In the genomic region with DNA sequence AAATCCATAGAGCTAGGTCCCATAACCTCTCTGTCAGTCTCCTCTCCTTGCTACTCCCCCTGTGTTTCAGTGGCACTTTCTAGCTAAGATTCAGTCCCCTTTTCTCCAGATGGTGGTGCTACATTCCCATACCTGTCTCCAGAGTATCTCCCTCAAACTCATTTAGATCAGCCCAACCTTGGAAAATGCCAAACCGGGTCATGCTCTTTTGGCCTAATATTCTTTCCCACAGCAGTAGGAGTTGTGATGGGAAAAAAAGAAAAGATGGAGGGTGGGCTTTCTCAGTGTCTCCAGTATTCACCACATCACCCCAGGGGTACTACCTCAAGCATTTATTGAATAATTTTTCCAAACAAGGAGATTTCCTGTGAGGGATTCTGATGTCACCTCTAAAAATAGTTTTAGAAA, we compare ENCODE assay signal across 1 cellular context.
A peak's percentile ranks its signal among the peaks of the same experiment; 100 is the strongest.
TF ChIP-seq lines count a peak whose summit lies in the region.

No MANE protein-coding gene starts in this region.

TF ChIP-seq in K562, 482 proteins besides CTCF, POLR2A, EP300 and RAD21 (continued from another document):
- TF ChIP-seq, protein P1, sequence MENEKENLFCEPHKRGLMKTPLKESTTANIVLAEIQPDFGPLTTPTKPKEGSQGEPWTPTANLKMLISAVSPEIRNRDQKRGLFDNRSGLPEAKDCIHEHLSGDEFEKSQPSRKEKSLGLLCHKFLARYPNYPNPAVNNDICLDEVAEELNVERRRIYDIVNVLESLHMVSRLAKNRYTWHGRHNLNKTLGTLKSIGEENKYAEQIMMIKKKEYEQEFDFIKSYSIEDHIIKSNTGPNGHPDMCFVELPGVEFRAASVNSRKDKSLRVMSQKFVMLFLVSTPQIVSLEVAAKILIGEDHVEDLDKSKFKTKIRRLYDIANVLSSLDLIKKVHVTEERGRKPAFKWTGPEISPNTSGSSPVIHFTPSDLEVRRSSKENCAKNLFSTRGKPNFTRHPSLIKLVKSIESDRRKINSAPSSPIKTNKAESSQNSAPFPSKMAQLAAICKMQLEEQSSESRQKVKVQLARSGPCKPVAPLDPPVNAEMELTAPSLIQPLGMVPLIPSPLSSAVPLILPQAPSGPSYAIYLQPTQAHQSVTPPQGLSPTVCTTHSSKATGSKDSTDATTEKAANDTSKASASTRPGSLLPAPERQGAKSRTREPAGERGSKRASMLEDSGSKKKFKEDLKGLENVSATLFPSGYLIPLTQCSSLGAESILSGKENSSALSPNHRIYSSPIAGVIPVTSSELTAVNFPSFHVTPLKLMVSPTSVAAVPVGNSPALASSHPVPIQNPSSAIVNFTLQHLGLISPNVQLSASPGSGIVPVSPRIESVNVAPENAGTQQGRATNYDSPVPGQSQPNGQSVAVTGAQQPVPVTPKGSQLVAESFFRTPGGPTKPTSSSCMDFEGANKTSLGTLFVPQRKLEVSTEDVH (IDR thresholded peaks at IDR 0.05; ENCODE audit: low read depth, partially characterized antibody) = no peak
- TF ChIP-seq ZNF354B (CRISPR knock-in tag; IDR thresholded peaks at IDR 0.05) (no peak), NR2C1 (IDR thresholded peaks at IDR 0.05) (peak; percentile 22; the same call in 1 of the 2 replicates), NR2C1 (tag; IDR thresholded peaks at IDR 0.05) (no peak), MEF2A (IDR thresholded peaks at IDR 0.05; ENCODE audit: control insufficient read depth, low read depth, low read length) (peak; percentile 8; the same call in 1 of the 2 replicates), JUND (IDR thresholded peaks at IDR 0.05; ENCODE audit: borderline replicate concordance, low read depth, low read length) (no peak), JUND (tag; IDR thresholded peaks at IDR 0.05; ENCODE audit: borderline replicate concordance, low read depth, low read length) (peak; percentile 42; the same call in 2 of the 3 replicates), POLR2AphosphoS2 (IDR thresholded peaks at IDR 0.05; ENCODE audit: low read length) (no peak), TEAD4 (IDR thresholded peaks at IDR 0.05; ENCODE audit: low read length) (peak; percentile 37; the same call in 1 of the 2 replicates), TEAD4 (CRISPR knock-in tag; IDR thresholded peaks at IDR 0.05; ENCODE audit: borderline replicate concordance) (no peak), KLF16 (IDR thresholded peaks at IDR 0.05) (peak; percentile 47; the same call in 1 of the 2 replicates), MAZ (CRISPR knock-in tag; conservative IDR thresholded peaks at IDR 0.05 in 1 of 2, IDR thresholded peaks at IDR 0.05 in 1 of 2) (peak; percentile 27 to 33; a peak in 1 of 4 replicates), BRD9 (IDR thresholded peaks at IDR 0.05; ENCODE audit: low read depth, partially characterized antibody) (peak; percentile 78), SMC3 (conservative IDR thresholded peaks at IDR 0.05; ENCODE audit: insufficient read depth, low read depth, low read length) (peak; percentile 84)
- TF ChIP-seq, protein P2, sequence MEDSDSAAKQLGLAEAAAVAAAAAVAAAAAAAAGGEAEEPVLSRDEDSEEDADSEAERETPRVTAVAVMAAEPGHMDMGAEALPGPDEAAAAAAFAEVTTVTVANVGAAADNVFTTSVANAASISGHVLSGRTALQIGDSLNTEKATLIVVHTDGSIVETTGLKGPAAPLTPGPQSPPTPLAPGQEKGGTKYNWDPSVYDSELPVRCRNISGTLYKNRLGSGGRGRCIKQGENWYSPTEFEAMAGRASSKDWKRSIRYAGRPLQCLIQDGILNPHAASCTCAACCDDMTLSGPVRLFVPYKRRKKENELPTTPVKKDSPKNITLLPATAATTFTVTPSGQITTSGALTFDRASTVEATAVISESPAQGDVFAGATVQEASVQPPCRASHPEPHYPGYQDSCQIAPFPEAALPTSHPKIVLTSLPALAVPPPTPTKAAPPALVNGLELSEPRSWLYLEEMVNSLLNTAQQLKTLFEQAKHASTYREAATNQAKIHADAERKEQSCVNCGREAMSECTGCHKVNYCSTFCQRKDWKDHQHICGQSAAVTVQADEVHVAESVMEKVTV (CRISPR knock-in tag; IDR thresholded peaks at IDR 0.05) = peak; percentile 95
- TF ChIP-seq, protein P3, sequence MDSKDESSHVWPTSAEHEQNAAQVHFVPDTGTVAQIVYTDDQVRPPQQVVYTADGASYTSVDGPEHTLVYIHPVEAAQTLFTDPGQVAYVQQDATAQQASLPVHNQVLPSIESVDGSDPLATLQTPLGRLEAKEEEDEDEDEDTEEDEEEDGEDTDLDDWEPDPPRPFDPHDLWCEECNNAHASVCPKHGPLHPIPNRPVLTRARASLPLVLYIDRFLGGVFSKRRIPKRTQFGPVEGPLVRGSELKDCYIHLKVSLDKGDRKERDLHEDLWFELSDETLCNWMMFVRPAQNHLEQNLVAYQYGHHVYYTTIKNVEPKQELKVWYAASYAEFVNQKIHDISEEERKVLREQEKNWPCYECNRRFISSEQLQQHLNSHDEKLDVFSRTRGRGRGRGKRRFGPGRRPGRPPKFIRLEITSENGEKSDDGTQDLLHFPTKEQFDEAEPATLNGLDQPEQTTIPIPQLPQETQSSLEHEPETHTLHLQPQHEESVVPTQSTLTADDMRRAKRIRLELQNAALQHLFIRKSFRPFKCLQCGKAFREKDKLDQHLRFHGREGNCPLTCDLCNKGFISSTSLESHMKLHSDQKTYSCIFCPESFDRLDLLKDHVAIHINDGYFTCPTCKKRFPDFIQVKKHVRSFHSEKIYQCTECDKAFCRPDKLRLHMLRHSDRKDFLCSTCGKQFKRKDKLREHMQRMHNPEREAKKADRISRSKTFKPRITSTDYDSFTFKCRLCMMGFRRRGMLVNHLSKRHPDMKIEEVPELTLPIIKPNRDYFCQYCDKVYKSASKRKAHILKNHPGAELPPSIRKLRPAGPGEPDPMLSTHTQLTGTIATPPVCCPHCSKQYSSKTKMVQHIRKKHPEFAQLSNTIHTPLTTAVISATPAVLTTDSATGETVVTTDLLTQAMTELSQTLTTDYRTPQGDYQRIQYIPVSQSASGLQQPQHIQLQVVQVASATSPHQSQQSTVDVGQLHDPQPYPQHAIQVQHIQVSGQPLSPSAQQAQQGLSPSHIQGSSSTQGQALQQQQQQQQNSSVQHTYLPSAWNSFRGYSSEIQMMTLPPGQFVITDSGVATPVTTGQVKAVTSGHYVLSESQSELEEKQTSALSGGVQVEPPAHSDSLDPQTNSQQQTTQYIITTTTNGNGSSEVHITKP (IDR thresholded peaks at IDR 0.05; ENCODE audit: partially characterized antibody) = peak; percentile 96
